In genomic region chr7:148983220-148984146, GRCh38 we compare ENCODE assay signal across 8 cellular contexts. TPM values are rescaled to one million over a fixed set of nuclear protein-coding genes. Genes with fewer than 3 reads are reported as not detected.
A peak's percentile ranks its signal among the peaks of the same experiment; 100 is the strongest.
DNase-seq lines count a peak whose midpoint lies in the region; ATAC-seq and TF ChIP-seq lines count a peak whose summit lies in the region.

No MANE protein-coding gene starts in this region.

- H3K4me1 ChIP-seq in Caco-2 (peaks cover 8% of the 10 kb centered on the region; the same call in 1 of the 2 replicates), OCI-LY3 (ENCODE audit: low read length) (peaks cover 29% of the 10 kb centered on the region), muscle layer of duodenum (ENCODE audit: control insufficient read depth in 1 of 2, insufficient read depth in 2 of 2, low read length in 2 of 2) (peaks cover 12 to 33% of the 10 kb centered on the region in 2 donors)

- TF ChIP-seq POLR2A in erythroblast (IDR thresholded peaks at IDR 0.05; ENCODE audit: low read length): no peak

- no TSS peak for BruUV-seq in Caco-2 (replicated peaks; lab: Mats Ljungman, UMichigan)

- ATAC-seq in GM21447 (IDR thresholded peaks at IDR 0.05; ENCODE audit: unreplicated experiment): peak; percentile 38

- H3K9me3 ChIP-seq in Caco-2 (no peaks in the 10 kb centered on the region), OCI-LY3 (ENCODE audit: insufficient read depth, low read length) (no peaks in the 10 kb centered on the region), muscle layer of duodenum (ENCODE audit: control insufficient read depth in 1 of 2, low read length in 2 of 2) (no peaks in the 10 kb centered on the region)

- H3K27me3 ChIP-seq in Caco-2 (replicated peaks; ENCODE audit: control insufficient read depth, insufficient read depth, low read length): no peaks in the 10 kb centered on the region
- H3K27me3 ChIP-seq in OCI-LY3 (ENCODE audit: low read depth, low read length): peaks cover 15% of the 10 kb centered on the region
- no peaks in the 10 kb centered on the region for H3K27me3 ChIP-seq in muscle layer of duodenum (ENCODE audit: low read depth, low read length)

- no peaks in the 10 kb centered on the region for H3K9me3 Mint-ChIP-seq in Caco-2 (ENCODE audit: unreplicated experiment)

- intact Hi-C loops in Caco-2 (cut with micrococcal nuclease; ENCODE audit: unreplicated experiment): loop anchor here (1.0 to 2.0 kb wide), 2 partner anchors 17 to 43 kb away; no protein-coding TSS in a partner anchor

- peaks cover 7% of the 10 kb centered on the region for H3K27me3 Mint-ChIP-seq in Caco-2 (ENCODE audit: insufficient read depth, unreplicated experiment)

- H2AFZ ChIP-seq in OCI-LY3 (ENCODE audit: low read depth, low read length): peak overlapping the region; percentile 34; the same call in 1 of the 2 replicates

- no peaks in the 10 kb centered on the region for H3K79me2 ChIP-seq in OCI-LY3 (ENCODE audit: low read length)

- H3K4me3 ChIP-seq in Caco-2 (ENCODE audit: low read depth, low read length): peak overlapping the region; percentile 45
- peak overlapping the region; percentile 87 for H3K4me3 ChIP-seq in OCI-LY3 (ENCODE audit: low read length)
- peak overlapping the region; percentile 79 to 81 for H3K4me3 ChIP-seq in muscle layer of duodenum (ENCODE audit: low read depth in 1 of 2, low read length in 2 of 2)

- no peaks in the 10 kb centered on the region for H4K20me1 ChIP-seq in OCI-LY3 (ENCODE audit: insufficient read depth, low read length)

- peak overlapping the region; percentile 76 for H3K4me3 Mint-ChIP-seq in Caco-2 (ENCODE audit: unreplicated experiment)

- peak overlapping the region; percentile 51 for H3K9ac ChIP-seq in OCI-LY3 (ENCODE audit: low read length)

- H3K27ac Mint-ChIP-seq in Caco-2 (ENCODE audit: unreplicated experiment): peak overlapping the region; percentile 91

- H3K36me3 Mint-ChIP-seq in Caco-2 (ENCODE audit: insufficient read depth, unreplicated experiment): peaks cover 23% of the 10 kb centered on the region

- peaks cover 38% of the 10 kb centered on the region for H3K4me1 Mint-ChIP-seq in Caco-2 (ENCODE audit: low read depth, unreplicated experiment)

- peak overlapping the region; percentile 98 for H3K4me2 ChIP-seq in OCI-LY3 (ENCODE audit: low read length)

- TF ChIP-seq CTCF in Caco-2 (IDR thresholded peaks at IDR 0.05; ENCODE audit: insufficient read depth in 1 of 2, low read depth in 1 of 2, low read length in 1 of 2, severe bottlenecking in 1 of 2, unreplicated experiment in 1 of 2) (no peak), OCI-LY3 (IDR thresholded peaks at IDR 0.05; ENCODE audit: low read depth, low read length) (no peak)

- H3K36me3 ChIP-seq in Caco-2 (ENCODE audit: control insufficient read depth, insufficient read depth, low read length) (no peaks in the 10 kb centered on the region), OCI-LY3 (replicated peaks; ENCODE audit: low read depth, low read length) (no peaks in the 10 kb centered on the region), muscle layer of duodenum (ENCODE audit: control insufficient read depth in 1 of 2, insufficient read depth in 2 of 2, low read length in 2 of 2) (no peaks in the 10 kb centered on the region)

- CTCF ChIA-PET in Caco-2 (lab: Charles Lee): interaction anchor here (0.8 to 1.8 kb wide), 4 partner anchors 17 to 248 kb away, joined by 3 to 5 read pairs (median 4); no protein-coding TSS in a partner anchor

- H3K27ac ChIP-seq in OCI-LY3 (ENCODE audit: low read length) (no peak overlapping the region), muscle layer of duodenum (ENCODE audit: low read length) (peak overlapping the region; percentile 23)

- DNase-seq in Caco-2 (peak; percentile 83 to 89), HuH-7 (ENCODE audit: low spot score) (peak; percentile 59), activated T-cell treated with anti-CD3 and anti-CD28 coated beads for 4 hours (peak; percentile 76), erythroblast (lab: John Stamatoyannopoulos, UW) (peak; percentile 80 to 87)
- peak; percentile 58 for DNase-seq in stimulated activated CD8-positive, alpha-beta memory T cell treated with anti-CD3 and anti-CD28 coated beads, Interleukin-7, amount 100 ng/mL, for 24 hours (ENCODE audit: low read depth)

- POLR2A ChIA-PET in Caco-2 (lab: Charles Lee): interaction anchor here (0.6 to 0.7 kb wide), 2 partner anchors 20 to 164 kb away, joined by 3 read pairs; partner anchors contain the start of gene ZNF398

RNA-seq across cellular contexts. Expression of gene PDIA4, which starts 44.8 kb away (rescaled TPM):
- total RNA-seq in Caco-2 (2022): 192 and 197 TPM in 2 replicates
